ENCODE assay signal across 14 cellular contexts in the genomic region with DNA sequence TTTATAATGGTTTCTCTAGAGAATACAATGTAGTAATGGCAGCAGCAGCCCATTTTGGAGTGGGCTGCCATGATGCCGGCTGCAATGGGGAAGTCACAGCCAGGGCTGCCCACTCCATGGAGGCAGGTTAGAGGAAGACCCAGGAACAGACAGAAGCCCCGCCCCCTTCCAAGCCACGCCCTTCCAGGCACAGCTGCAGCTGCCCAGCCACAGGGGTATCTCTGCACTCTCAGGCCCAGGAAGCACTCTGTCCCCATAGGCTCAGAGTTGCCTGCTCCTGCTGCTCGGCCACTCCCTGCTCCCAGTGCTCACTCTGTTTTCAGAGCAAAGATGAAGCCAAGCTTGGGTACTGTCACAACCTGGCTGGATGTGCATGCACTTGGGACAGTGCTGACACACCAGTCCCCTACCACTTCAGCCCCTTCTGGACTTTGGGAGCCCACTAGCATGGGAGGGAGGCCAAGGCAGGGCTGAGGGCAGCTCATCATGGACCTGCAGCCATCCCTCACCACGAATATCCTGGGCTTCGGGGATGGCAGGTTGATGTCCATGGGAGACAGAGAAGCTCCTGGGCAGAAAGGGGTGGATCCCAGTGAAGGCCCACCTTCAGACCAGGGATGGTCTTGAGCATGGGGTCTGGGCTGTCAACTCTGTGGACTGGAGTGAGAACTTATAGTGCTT.
DNase-seq lines count a peak whose midpoint lies in the region; ATAC-seq and TF ChIP-seq lines count a peak whose summit lies in the region.
"Had no signal": no experiment of that assay in that cellular context is flagged by ENCODE, and none has a peak within 500 bp of the region (broad histone marks: within the 10 kb centered on the region; RNA-seq: fewer than 3 reads in every experiment).

No MANE protein-coding gene starts in this region.

- H3K4me3 Mint-ChIP-seq in WTC11: no peak overlapping the region
- H3K4me3 Mint-ChIP-seq: CD4-positive, CD25-positive, alpha-beta regulatory T cell; GM23338 had no signal

- H3K27ac Mint-ChIP-seq in WTC11: no peak overlapping the region
- H3K27ac Mint-ChIP-seq: CD4-positive, CD25-positive, alpha-beta regulatory T cell; GM23338 had no signal

- 0 out of 3 replicates have a peak, but pooled peaks have one; percentile 39 for ATAC-seq in DND-41 (ENCODE audit: insufficient read depth, low read depth)
- ATAC-seq in WTC11: peak; percentile 63; the same call in 1 of the 2 replicates
- ATAC-seq: GM23338 had no signal

- no peak overlapping the region for H3K4me2 ChIP-seq in DND-41 (ENCODE audit: insufficient read depth, low read length)
- H3K4me2 ChIP-seq: GM23338, PC-9 had no signal

- H3K27ac ChIP-seq in DND-41 (ENCODE audit: low read length) (no peak overlapping the region), testis (no peak overlapping the region)
- H3K27ac ChIP-seq: PC-9 had no signal

- POLR2A ChIA-PET in WTC11 (lab: Charles Lee): no interaction called here

- no peaks in the 10 kb centered on the region for H3K4me1 ChIP-seq in DND-41 (ENCODE audit: insufficient read depth, low read length)
- H3K4me1 ChIP-seq in testis: no peaks in the 10 kb centered on the region

- TF ChIP-seq CTCF in DND-41 (IDR thresholded peaks at IDR 0.05; ENCODE audit: borderline replicate concordance, extremely low read depth, low read length, poor library complexity, severe bottlenecking): no peak
- TF ChIP-seq CTCF in WTC11 (IDR thresholded peaks at IDR 0.05): no peak
- no peak for TF ChIP-seq CTCF in testis (IDR thresholded peaks at IDR 0.05)

- no peak overlapping the region for H3K9ac ChIP-seq in DND-41 (ENCODE audit: low read depth, low read length)

- H3K27me3 Mint-ChIP-seq in WTC11 (ENCODE audit: low read depth): no peaks in the 10 kb centered on the region
- H3K27me3 Mint-ChIP-seq: CD4-positive, CD25-positive, alpha-beta regulatory T cell had no signal

- peaks cover 7% of the 10 kb centered on the region; the same call in 1 of the 2 replicates for H3K9me3 Mint-ChIP-seq in WTC11

- no peak overlapping the region for H2AFZ ChIP-seq in DND-41 (ENCODE audit: low read depth, low read length)
- H2AFZ ChIP-seq: GM23338, PC-9 had no signal

- H3K27me3 ChIP-seq in DND-41 (ENCODE audit: insufficient read depth, low read length, poor library complexity) (no peaks in the 10 kb centered on the region), testis (no peaks in the 10 kb centered on the region)

- DNase-seq in DND-41: no peak
- DNase-seq in KBM-7: peak; percentile 3
- DNase-seq in WTC11 (ENCODE audit: low spot score): no peak
- peak; percentile 30 for DNase-seq in testis
- DNase-seq in cardiac septum (ENCODE audit: low spot score): no peak
- DNase-seq in DMS53 treated with DMSO at 0.1 percent for 48 hours (lab: John Stamatoyannopoulos, UW; ENCODE audit: unreplicated experiment): no peak
- no peak for DNase-seq in NCI-H2196 treated with DMSO at 0.1 percent for 48 hours (lab: John Stamatoyannopoulos, UW; ENCODE audit: unreplicated experiment)
- DNase-seq: CD4-positive, CD25-positive, alpha-beta regulatory T cell; DMS79; NCI-H187 treated with DMSO at 0.1 percent for 48 hours; NCI-H2171; NCI-H446 treated with DMSO at 0.1 percent for 48 hours; PC-9 had no signal

- CTCF ChIA-PET in WTC11 (lab: Charles Lee): no interaction called here

- H3K36me3 Mint-ChIP-seq in WTC11: no peaks in the 10 kb centered on the region
- H3K36me3 Mint-ChIP-seq: CD4-positive, CD25-positive, alpha-beta regulatory T cell had no signal

- no peak for TF ChIP-seq POLR2A in testis (IDR thresholded peaks at IDR 0.05)

- no peaks in the 10 kb centered on the region for H3K79me2 ChIP-seq in DND-41 (ENCODE audit: insufficient read depth, low read length)

- intact Hi-C loops in testis (cut with DNase I; ENCODE audit: low total_unique reads): no loop called here
- intact Hi-C loops in cardiac septum (cut with DNase I): no loop called here

- WGBS in testis, 2 donors: 74 to 85% methylated on average over 6 of the region's 6 CpGs

- in situ Hi-C loops in KBM-7 (cut with MboI; ENCODE audit: low pct_unique_long_range_greater_than_20kb, low sequenced_read_pairs): no loop called here

- H4K20me1 ChIP-seq in DND-41 (ENCODE audit: insufficient read depth, low read length): no peaks in the 10 kb centered on the region

- H3K36me3 ChIP-seq in DND-41 (ENCODE audit: insufficient read depth, low read length) (no peaks in the 10 kb centered on the region; the same call in 1 of the 2 replicates), testis (ENCODE audit: low read depth, missing control alignments) (no peaks in the 10 kb centered on the region)

- no peaks in the 10 kb centered on the region for H3K4me1 Mint-ChIP-seq in WTC11
- H3K4me1 Mint-ChIP-seq: CD4-positive, CD25-positive, alpha-beta regulatory T cell; GM23338 had no signal

- H3K9me3 ChIP-seq in DND-41 (ENCODE audit: insufficient read depth, low read length, severe bottlenecking): peaks cover 4% of the 10 kb centered on the region
- no peaks in the 10 kb centered on the region for H3K9me3 ChIP-seq in testis

- H3K4me3 ChIP-seq in DND-41 (ENCODE audit: low read depth in 1 of 2, low read length in 2 of 2): no peak overlapping the region
- H3K4me3 ChIP-seq in testis: no peak overlapping the region
- H3K4me3 ChIP-seq: GM23338, PC-9 had no signal

TF ChIP-seq in WTC11, 78 proteins besides CTCF, POLR2A, EP300 and RAD21:
- no peak for TF ChIP-seq ZNF138 (CRISPR knock-in tag; conservative IDR thresholded peaks at IDR 0.05)
- TF ChIP-seq, protein P1, sequence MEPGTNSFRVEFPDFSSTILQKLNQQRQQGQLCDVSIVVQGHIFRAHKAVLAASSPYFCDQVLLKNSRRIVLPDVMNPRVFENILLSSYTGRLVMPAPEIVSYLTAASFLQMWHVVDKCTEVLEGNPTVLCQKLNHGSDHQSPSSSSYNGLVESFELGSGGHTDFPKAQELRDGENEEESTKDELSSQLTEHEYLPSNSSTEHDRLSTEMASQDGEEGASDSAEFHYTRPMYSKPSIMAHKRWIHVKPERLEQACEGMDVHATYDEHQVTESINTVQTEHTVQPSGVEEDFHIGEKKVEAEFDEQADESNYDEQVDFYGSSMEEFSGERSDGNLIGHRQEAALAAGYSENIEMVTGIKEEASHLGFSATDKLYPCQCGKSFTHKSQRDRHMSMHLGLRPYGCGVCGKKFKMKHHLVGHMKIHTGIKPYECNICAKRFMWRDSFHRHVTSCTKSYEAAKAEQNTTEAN (CRISPR knock-in tag; IDR thresholded peaks at IDR 0.05): no peak
- no peak for TF ChIP-seq SOX15 (CRISPR knock-in tag; IDR thresholded peaks at IDR 0.05)
- TF ChIP-seq, protein P2, sequence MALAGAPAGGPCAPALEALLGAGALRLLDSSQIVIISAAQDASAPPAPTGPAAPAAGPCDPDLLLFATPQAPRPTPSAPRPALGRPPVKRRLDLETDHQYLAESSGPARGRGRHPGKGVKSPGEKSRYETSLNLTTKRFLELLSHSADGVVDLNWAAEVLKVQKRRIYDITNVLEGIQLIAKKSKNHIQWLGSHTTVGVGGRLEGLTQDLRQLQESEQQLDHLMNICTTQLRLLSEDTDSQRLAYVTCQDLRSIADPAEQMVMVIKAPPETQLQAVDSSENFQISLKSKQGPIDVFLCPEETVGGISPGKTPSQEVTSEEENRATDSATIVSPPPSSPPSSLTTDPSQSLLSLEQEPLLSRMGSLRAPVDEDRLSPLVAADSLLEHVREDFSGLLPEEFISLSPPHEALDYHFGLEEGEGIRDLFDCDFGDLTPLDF (CRISPR knock-in tag; IDR thresholded peaks at IDR 0.05): no peak
- no peak for TF ChIP-seq ZNF423 (CRISPR knock-in tag; IDR thresholded peaks at IDR 0.05)

Comparison
In these comparisons a context has a peak if more than half of its experiments do, and no peak if none do; other contexts are left out.
1. DNase-seq: peak in KBM-7 (single experiment) and testis (single experiment); none in DND-41 (single experiment), WTC11 (single experiment), cardiac septum (single experiment), DMS53 treated with DMSO at 0.1 percent for 48 hours (single experiment) and NCI-H2196 treated with DMSO at 0.1 percent for 48 hours (single experiment).